ENCODE assay signal across 10 cellular contexts in genomic region chr1:21904725-21905520, GRCh38. TPM values are rescaled to one million over a fixed set of nuclear protein-coding genes. Genes with fewer than 3 reads are reported as not detected.
DNase-seq lines count a peak whose midpoint lies in the region; ATAC-seq, FAIRE-seq and TF ChIP-seq lines count a peak whose summit lies in the region.
"Had no signal": no experiment of that assay in that cellular context is flagged by ENCODE, and none has a peak within 500 bp of the region (broad histone marks: within the 10 kb centered on the region; RNA-seq: fewer than 3 reads in every experiment).

No MANE protein-coding gene starts in this region.

- intact Hi-C loops in activated CD4-positive, alpha-beta memory T cell treated with anti-CD3 and anti-CD28 coated beads for 36 hours (cut with micrococcal nuclease), result no loop called here
- intact Hi-C loops in kidney (cut with DNase I), result no loop called here

- no peak overlapping the region for H3K4me3 ChIP-seq in kidney (ENCODE audit: low read length in 2 of 2)

- H3K27ac Mint-ChIP-seq in activated CD4-positive, alpha-beta memory T cell treated with anti-CD3 and anti-CD28 coated beads for 36 hours, result no peak overlapping the region
- H3K27ac Mint-ChIP-seq in activated CD4-positive, alpha-beta memory T cell treated with anti-CD3 and anti-CD28 coated beads, Interleukin-2, amount 10 ng/mL, durations not matched to agents 7 days and 5 days, result no peak overlapping the region
- no peak overlapping the region for H3K27ac Mint-ChIP-seq in activated naive CD8-positive, alpha-beta T cell treated with anti-CD3 and anti-CD28 coated beads for 36 hours
- H3K27ac Mint-ChIP-seq: CD4-positive, CD25-positive, alpha-beta regulatory T cell had no signal

- peak overlapping the region; percentile 76 to 86 for H3K27ac ChIP-seq in kidney (ENCODE audit: low read depth in 2 of 2, low read length in 2 of 2)
- H3K27ac ChIP-seq: neutrophil had no signal

- no peaks in the 10 kb centered on the region for H3K36me3 ChIP-seq in kidney (ENCODE audit: control insufficient read depth in 1 of 2, insufficient read depth in 2 of 2, low read length in 2 of 2)
- H3K36me3 ChIP-seq: neutrophil had no signal

- peak; percentile 47 for DNase-seq in activated CD4-positive, alpha-beta memory T cell treated with anti-CD3 and anti-CD28 coated beads for 36 hours
- DNase-seq in activated CD4-positive, alpha-beta memory T cell treated with anti-CD3 and anti-CD28 coated beads, Interleukin-2, amount 10 ng/mL, durations not matched to agents 7 days and 5 days, result no peak
- peak; percentile 24 for DNase-seq in activated naive CD8-positive, alpha-beta T cell treated with anti-CD3 and anti-CD28 coated beads for 36 hours
- DNase-seq in kidney (peak; percentile 91), stromal cell of bone marrow (ENCODE audit: low read depth) (peak; percentile 55), NCI-H187 (lab: John Stamatoyannopoulos, UW) (no peak), superior temporal gyrus (ENCODE audit: extremely low spot score) (no peak)
- DNase-seq: CD4-positive, CD25-positive, alpha-beta regulatory T cell had no signal

- peak overlapping the region in 1 of 2 donors; percentile 12 for H3K9ac ChIP-seq in kidney (ENCODE audit: low read length in 2 of 2)

- no peaks in the 10 kb centered on the region for H3K36me3 Mint-ChIP-seq in activated CD4-positive, alpha-beta memory T cell treated with anti-CD3 and anti-CD28 coated beads for 36 hours
- no peaks in the 10 kb centered on the region for H3K36me3 Mint-ChIP-seq in activated CD4-positive, alpha-beta memory T cell treated with anti-CD3 and anti-CD28 coated beads, Interleukin-2, amount 10 ng/mL, durations not matched to agents 7 days and 5 days (ENCODE audit: low read depth)
- no peaks in the 10 kb centered on the region for H3K36me3 Mint-ChIP-seq in activated naive CD8-positive, alpha-beta T cell treated with anti-CD3 and anti-CD28 coated beads for 36 hours
- H3K36me3 Mint-ChIP-seq: CD4-positive, CD25-positive, alpha-beta regulatory T cell had no signal

- H3K9me3 ChIP-seq in kidney (ENCODE audit: control insufficient read depth in 1 of 2, low read length in 2 of 2), result no peaks in the 10 kb centered on the region
- H3K9me3 ChIP-seq: neutrophil had no signal

- peaks cover 6% of the 10 kb centered on the region for H3K4me1 Mint-ChIP-seq in activated CD4-positive, alpha-beta memory T cell treated with anti-CD3 and anti-CD28 coated beads for 36 hours (ENCODE audit: low read depth)
- peaks cover 6% of the 10 kb centered on the region for H3K4me1 Mint-ChIP-seq in activated CD4-positive, alpha-beta memory T cell treated with anti-CD3 and anti-CD28 coated beads, Interleukin-2, amount 10 ng/mL, durations not matched to agents 7 days and 5 days
- peaks cover 26% of the 10 kb centered on the region for H3K4me1 Mint-ChIP-seq in activated naive CD8-positive, alpha-beta T cell treated with anti-CD3 and anti-CD28 coated beads for 36 hours

- no peak overlapping the region for H3K4me3 Mint-ChIP-seq in activated CD4-positive, alpha-beta memory T cell treated with anti-CD3 and anti-CD28 coated beads for 36 hours
- no peak overlapping the region for H3K4me3 Mint-ChIP-seq in activated CD4-positive, alpha-beta memory T cell treated with anti-CD3 and anti-CD28 coated beads, Interleukin-2, amount 10 ng/mL, durations not matched to agents 7 days and 5 days
- H3K4me3 Mint-ChIP-seq in activated naive CD8-positive, alpha-beta T cell treated with anti-CD3 and anti-CD28 coated beads for 36 hours, result no peak overlapping the region
- H3K4me3 Mint-ChIP-seq: CD4-positive, CD25-positive, alpha-beta regulatory T cell had no signal

- ATAC-seq in HG03432 (IDR thresholded peaks at IDR 0.05; ENCODE audit: unreplicated experiment), result no peak

- peaks cover 26 to 63% of the 10 kb centered on the region in 2 donors for H3K4me1 ChIP-seq in kidney (ENCODE audit: control insufficient read depth in 1 of 2, insufficient read depth in 1 of 2, low read depth in 1 of 2, low read length in 2 of 2)

- TF ChIP-seq CTCF in kidney (IDR thresholded peaks at IDR 0.05; ENCODE audit: borderline replicate concordance, extremely low read depth, insufficient read depth), result no peak

- no peak for FAIRE-seq in kidney (lab: Jason Lieb, UNC)

- no peaks in the 10 kb centered on the region for H3K27me3 Mint-ChIP-seq in activated CD4-positive, alpha-beta memory T cell treated with anti-CD3 and anti-CD28 coated beads for 36 hours
- no peaks in the 10 kb centered on the region for H3K27me3 Mint-ChIP-seq in activated CD4-positive, alpha-beta memory T cell treated with anti-CD3 and anti-CD28 coated beads, Interleukin-2, amount 10 ng/mL, durations not matched to agents 7 days and 5 days
- no peaks in the 10 kb centered on the region for H3K27me3 Mint-ChIP-seq in activated naive CD8-positive, alpha-beta T cell treated with anti-CD3 and anti-CD28 coated beads for 36 hours

- CTCF ChIA-PET in activated CD4-positive, alpha-beta memory T cell treated with anti-CD3 and anti-CD28 coated beads for 36 hours (lab: Charles Lee), result no interaction called here
- CTCF ChIA-PET in activated CD4-positive, alpha-beta memory T cell treated with anti-CD3 and anti-CD28 coated beads, Interleukin-2, amount 10 ng/mL, durations not matched to agents 7 days and 5 days (lab: Charles Lee), result no interaction called here

- no peaks in the 10 kb centered on the region for H3K9me3 Mint-ChIP-seq in activated CD4-positive, alpha-beta memory T cell treated with anti-CD3 and anti-CD28 coated beads for 36 hours
- H3K9me3 Mint-ChIP-seq in activated CD4-positive, alpha-beta memory T cell treated with anti-CD3 and anti-CD28 coated beads, Interleukin-2, amount 10 ng/mL, durations not matched to agents 7 days and 5 days, result no peaks in the 10 kb centered on the region
- H3K9me3 Mint-ChIP-seq in activated naive CD8-positive, alpha-beta T cell treated with anti-CD3 and anti-CD28 coated beads for 36 hours, result no peaks in the 10 kb centered on the region
- H3K9me3 Mint-ChIP-seq: CD4-positive, CD25-positive, alpha-beta regulatory T cell had no signal

- POLR2A ChIA-PET in activated CD4-positive, alpha-beta memory T cell treated with anti-CD3 and anti-CD28 coated beads for 36 hours (lab: Charles Lee), result no interaction called here
- POLR2A ChIA-PET in activated CD4-positive, alpha-beta memory T cell treated with anti-CD3 and anti-CD28 coated beads, Interleukin-2, amount 10 ng/mL, durations not matched to agents 7 days and 5 days (lab: Charles Lee), result no interaction called here

RNA-seq across cellular contexts. Expression of gene HSPG2, which starts 32.2 kb away (rescaled TPM):
- 1 to 10 TPM; 2.8 to 3.7 TPM for total RNA-seq in activated CD4-positive, alpha-beta memory T cell treated with anti-CD3 and anti-CD28 coated beads for 36 hours
- 1 to 10 TPM; 1.0 to 1.2 TPM for total RNA-seq in activated CD4-positive, alpha-beta memory T cell treated with anti-CD3 and anti-CD28 coated beads, Interleukin-2, amount 10 ng/mL, durations not matched to agents 7 days and 5 days
- 10 to 100 TPM; 11.0 to 11.6 TPM for total RNA-seq in activated naive CD8-positive, alpha-beta T cell treated with anti-CD3 and anti-CD28 coated beads for 36 hours
- total RNA-seq in kidney, result 510 TPM
- polyA plus RNA-seq in kidney (ENCODE audit: insufficient read depth, low read depth, low replicate concordance), result 60.4 TPM

Comparison
In these comparisons a context has a peak if more than half of its experiments do, and no peak if none do; other contexts are left out.
1. DNase-seq: peak in activated CD4-positive, alpha-beta memory T cell treated with anti-CD3 and anti-CD28 coated beads for 36 hours (single experiment), activated naive CD8-positive, alpha-beta T cell treated with anti-CD3 and anti-CD28 coated beads for 36 hours (single experiment), kidney (single experiment) and stromal cell of bone marrow (single experiment); none in activated CD4-positive, alpha-beta memory T cell treated with anti-CD3 and anti-CD28 coated beads, Interleukin-2, amount 10 ng/mL, durations not matched to agents 7 days and 5 days (single experiment), NCI-H187 (0 of 2) and superior temporal gyrus (single experiment).
2. RNA of gene HSPG2, which starts 32.2 kb away (total RNA-seq): 510 TPM in kidney (single experiment); 11.0 to 11.6 TPM in activated naive CD8-positive, alpha-beta T cell treated with anti-CD3 and anti-CD28 coated beads for 36 hours, 2.8 to 3.7 TPM in activated CD4-positive, alpha-beta memory T cell treated with anti-CD3 and anti-CD28 coated beads for 36 hours and 1.0 to 1.2 TPM in activated CD4-positive, alpha-beta memory T cell treated with anti-CD3 and anti-CD28 coated beads, Interleukin-2, amount 10 ng/mL, durations not matched to agents 7 days and 5 days; every median in the first group is over 10 times any median in the second.